ENCODE assay signal across 7 cellular contexts in the genomic region with DNA sequence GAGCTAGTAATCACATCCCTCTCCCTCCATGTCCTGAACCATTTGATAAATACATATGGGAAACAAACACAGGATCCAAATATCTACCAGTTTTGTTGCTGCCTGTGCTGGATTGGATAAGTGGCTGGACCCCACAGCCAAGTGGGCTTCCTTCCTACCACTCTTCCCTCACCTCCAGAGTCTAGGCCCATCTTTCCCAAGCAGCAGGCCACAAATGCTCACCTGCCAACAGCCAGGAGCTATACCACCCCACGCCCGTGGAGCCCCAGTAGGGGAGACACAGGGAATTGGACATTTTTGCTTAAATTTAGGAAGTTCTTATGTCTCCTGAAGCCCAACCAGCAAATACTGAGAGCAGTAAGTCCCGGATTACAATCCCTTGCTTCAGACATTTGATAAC.
"Had no signal": no experiment of that assay in that cellular context is flagged by ENCODE, and none has a peak within 500 bp of the region (broad histone marks: within the 10 kb centered on the region; RNA-seq: fewer than 3 reads in every experiment).

No MANE protein-coding gene starts in this region.

- H3K27ac ChIP-seq: HL-60 had no signal

- H3K27ac Mint-ChIP-seq: GM23338 had no signal

- H2AFZ ChIP-seq: GM23338 had no signal

- H3K4me3 Mint-ChIP-seq: GM23338, H9 had no signal

- H3K4me3 ChIP-seq: GM23338 had no signal

- H3K9me3 Mint-ChIP-seq: GM23338, H9 had no signal

- FAIRE-seq: H1, H54 had no signal

- DNase-seq: H9, HCEC 1CT, IMR-90 had no signal

- H3K4me2 ChIP-seq: GM23338 had no signal
